Comparison of ENCODE assay signal across 1 cellular context in the genomic region with DNA sequence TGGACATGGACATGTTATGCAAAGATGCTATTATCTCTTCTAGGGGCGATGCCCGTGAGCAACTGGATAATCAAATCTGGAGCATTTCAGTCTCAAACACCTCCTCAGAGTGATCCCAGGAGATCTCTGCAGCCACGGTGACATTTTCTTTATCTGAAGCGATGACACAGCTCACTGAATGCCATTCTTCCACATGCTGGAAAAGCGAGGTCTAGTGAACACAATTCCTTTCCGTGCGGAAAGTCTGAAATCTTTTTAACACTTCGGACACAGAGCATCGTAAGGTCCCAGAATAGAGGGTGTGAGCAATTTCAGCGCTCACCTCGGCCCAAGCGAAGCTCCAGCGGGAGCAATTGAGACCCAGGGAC.
TF ChIP-seq lines count a peak whose summit lies in the region.

No MANE protein-coding gene starts in this region.

TF ChIP-seq in HCT116, 20 proteins besides CTCF, POLR2A, EP300 and RAD21 (continued from another document):
- no peak for TF ChIP-seq MAX (IDR thresholded peaks at IDR 0.05)
- no peak for TF ChIP-seq CEBPB (IDR thresholded peaks at IDR 0.05; ENCODE audit: low read depth)
